1 cellular context compared by ENCODE assay signal in the genomic region with DNA sequence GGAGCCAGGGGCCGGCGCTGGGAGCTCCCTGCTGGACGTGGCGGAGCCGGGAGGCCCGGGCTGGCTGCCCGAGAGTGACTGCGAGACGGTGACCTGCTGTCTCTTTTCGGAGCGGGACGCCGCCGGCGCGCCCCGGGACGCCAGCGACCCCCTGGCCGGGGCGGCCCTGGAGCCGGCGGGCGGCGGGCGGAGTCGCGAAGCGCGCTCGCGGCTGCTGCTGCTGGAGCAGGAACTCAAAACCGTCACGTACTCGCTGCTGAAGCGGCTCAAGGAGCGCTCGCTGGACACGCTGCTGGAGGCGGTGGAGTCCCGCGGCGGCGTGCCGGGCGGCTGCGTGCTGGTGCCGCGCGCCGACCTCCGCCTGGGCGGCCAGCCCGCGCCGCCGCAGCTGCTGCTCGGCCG.
TF ChIP-seq lines count a peak whose summit lies in the region.

No MANE protein-coding gene starts in this region.

TF ChIP-seq in H1, 55 proteins besides CTCF, POLR2A, EP300 and RAD21 (continued from another document):
- TF ChIP-seq RFX5 (IDR thresholded peaks at IDR 0.05; ENCODE audit: borderline replicate concordance, low read depth, low read length) (no peak), SUZ12 (IDR thresholded peaks at IDR 0.05; ENCODE audit: low read length) (0 out of 2 replicates have a peak, but pooled peaks have one; percentile 49), SP2 (IDR thresholded peaks at IDR 0.05; ENCODE audit: low read length) (no peak), POLR2AphosphoS5 (IDR thresholded peaks at IDR 0.05; ENCODE audit: low read depth, low read length) (no peak), RNF2 (IDR thresholded peaks at IDR 0.05; ENCODE audit: borderline replicate concordance, low read depth, low read length, missing control alignments, poor library complexity, severe bottlenecking) (peak; percentile 16), POU5F1 (IDR thresholded peaks at IDR 0.05; ENCODE audit: low read depth, low read length) (no peak), TAF7 (optimal IDR thresholded peaks at IDR 0.05; ENCODE audit: borderline replicate concordance, low read depth, low read length) (no peak), FOSL1 (IDR thresholded peaks at IDR 0.05; ENCODE audit: insufficient read depth, low read depth, low read length) (no peak), CREB1 (IDR thresholded peaks at IDR 0.05) (no peak), CTBP2 (IDR thresholded peaks at IDR 0.05; ENCODE audit: borderline replicate concordance, insufficient read depth, insufficient read length, low read length) (no peak), BRCA1 (IDR thresholded peaks at IDR 0.05; ENCODE audit: low read depth, low read length) (no peak), SRF (IDR thresholded peaks at IDR 0.05; ENCODE audit: low read depth, low read length) (no peak), KDM4A (IDR thresholded peaks at IDR 0.05; ENCODE audit: low read depth, low read length, severe bottlenecking) (no peak), RXRA (IDR thresholded peaks at IDR 0.05; ENCODE audit: insufficient read depth, low read depth, low read length) (no peak), EZH2 (IDR thresholded peaks at IDR 0.05; ENCODE audit: low read depth, low read length, severe bottlenecking) (peak; percentile 32)
